ENCODE assay signal across 20 cellular contexts in genomic region chr12:46364300-46364696, GRCh38. TPM values are rescaled to one million over a fixed set of nuclear protein-coding genes. Genes with fewer than 3 reads are reported as not detected.
A peak's percentile ranks its signal among the peaks of the same experiment; 100 is the strongest.
DNase-seq lines count a peak whose midpoint lies in the region; ATAC-seq and TF ChIP-seq lines count a peak whose summit lies in the region.
"Had no signal": no experiment of that assay in that cellular context is flagged by ENCODE, and none has a peak within 500 bp of the region (broad histone marks: within the 10 kb centered on the region; RNA-seq: fewer than 3 reads in every experiment).

No MANE protein-coding gene starts in this region.

- POLR2A ChIA-PET in IMR-90 (lab: Charles Lee; ENCODE audit: unreplicated experiment): no interaction called here

- H3K27me3 ChIP-seq in IMR-90 (ENCODE audit: control insufficient read depth, insufficient read depth, low read length) (no peaks in the 10 kb centered on the region), mesendoderm (ENCODE audit: insufficient read depth, low read length, poor library complexity) (no peaks in the 10 kb centered on the region)

- H3K79me2 ChIP-seq in mesendoderm (ENCODE audit: control insufficient read depth, insufficient read depth, low read length): peaks cover 18% of the 10 kb centered on the region

- intact Hi-C loops in IMR-90 (cut with micrococcal nuclease): no loop called here
- intact Hi-C loops in Right ventricle myocardium inferior (cut with DNase I): no loop called here

- H4K91ac ChIP-seq in IMR-90 (ENCODE audit: insufficient read depth, low read depth, low read length): no peak overlapping the region

- H3K27ac ChIP-seq in IMR-90 (ENCODE audit: insufficient read depth, low read length): no peak overlapping the region
- H3K27ac ChIP-seq in coronary artery: no peak overlapping the region
- H3K27ac ChIP-seq in mesendoderm (ENCODE audit: low read depth, low read length): no peak overlapping the region

- H3K18ac ChIP-seq in IMR-90 (ENCODE audit: low read depth, low read length) (no peak overlapping the region), mesendoderm (ENCODE audit: low read length) (no peak overlapping the region)

- in situ Hi-C loops in IMR-90 (cut with MboI; ENCODE audit: low sequenced_read_pairs): no loop called here

- no peaks in the 10 kb centered on the region for H3K9me1 ChIP-seq in IMR-90 (ENCODE audit: insufficient read depth, low read length)

- peaks cover 2% of the 10 kb centered on the region; the same call in 1 of the 2 replicates for H3K4me1 ChIP-seq in IMR-90 (ENCODE audit: control insufficient read depth, insufficient read depth, low read length)
- H3K4me1 ChIP-seq in mesendoderm (ENCODE audit: control insufficient read depth, low read depth, low read length): no peaks in the 10 kb centered on the region

- H2BK5ac ChIP-seq in IMR-90 (ENCODE audit: low read depth, low read length, poor library complexity, severe bottlenecking) (peak overlapping the region; percentile 10), mesendoderm (ENCODE audit: low read length) (no peak overlapping the region)

- H3K4me3 ChIP-seq in AG10803 (ENCODE audit: low read length): peak overlapping the region; percentile 84
- H3K4me3 ChIP-seq in IMR-90 (ENCODE audit: insufficient read depth, low read depth, low read length): no peak overlapping the region
- peak overlapping the region; percentile 90 for H3K4me3 ChIP-seq in coronary artery
- no peak overlapping the region for H3K4me3 ChIP-seq in mesendoderm (ENCODE audit: low read length)

- peak overlapping the region; percentile 35 for H3K4me3 Mint-ChIP-seq in osteocyte (ENCODE audit: unreplicated experiment)
- H3K4me3 Mint-ChIP-seq: activated CD4-positive, alpha-beta T cell treated with anti-CD3 and anti-CD28 coated beads, Interleukin-2, amount 10 ng/mL, durations not matched to agents 7 days and 5 days; CD14-positive monocyte; H9 had no signal

- ATAC-seq in IMR-90 (ENCODE audit: low read depth): no peak
- no peak for ATAC-seq in Right ventricle myocardium inferior

- no TSS peak for BruUV-seq in IMR-90 (replicated peaks; lab: Mats Ljungman, UMichigan)

- no peak overlapping the region for H2AFZ ChIP-seq in IMR-90 (replicated peaks; ENCODE audit: low read length, poor library complexity)

- WGBS in IMR-90 (ENCODE audit: extremely low coverage in 2 of 2, insufficient read length in 1 of 2), 2 experiments: 80% methylated on average over 1 of the region's 3 CpGs; no CpG with 5 or more reads in 1 of the 2 experiments
- no CpG with 5 or more reads among the region's 3 CpGs for WGBS in mesendoderm (ENCODE audit: extremely low coverage, insufficient coverage, low lambda C conversion rate)

- H2BK15ac ChIP-seq in IMR-90 (ENCODE audit: low read depth, low read length) (no peak overlapping the region), mesendoderm (replicated peaks; ENCODE audit: low read depth) (no peak overlapping the region)

- no peak for TF ChIP-seq POLR2A in IMR-90 (IDR thresholded peaks at IDR 0.05; ENCODE audit: low read depth, low read length)

- no peak overlapping the region for H2BK20ac ChIP-seq in IMR-90 (ENCODE audit: low read depth, low read length)

- no peak overlapping the region for H3K4ac ChIP-seq in IMR-90 (ENCODE audit: low read depth, low read length)
- H3K4ac ChIP-seq in mesendoderm (ENCODE audit: low read depth, low read length): no peak overlapping the region

- no peak overlapping the region for H2BK120ac ChIP-seq in IMR-90 (ENCODE audit: low read depth, low read length)
- no peak overlapping the region for H2BK120ac ChIP-seq in mesendoderm (ENCODE audit: low read depth, low read length)

- H3K9me3 ChIP-seq in IMR-90 (ENCODE audit: control insufficient read depth, insufficient read depth, low read length): no peaks in the 10 kb centered on the region

- dilution Hi-C loops in IMR-90 (cut with HindIII; ENCODE audit: low sequenced_read_pairs, unreplicated experiment): no loop called here

- DNase-seq in AG10803 (ENCODE audit: low read depth) (no peak), IMR-90 (no peak), coronary artery (ENCODE audit: low spot score) (no peak), osteocyte (ENCODE audit: extremely low spot score, unreplicated experiment) (no peak), kidney glomerular epithelial cell (lab: John Stamatoyannopoulos, UW) (no peak), mesendoderm (no peak), Right ventricle myocardium inferior (ENCODE audit: missing footprints) (no peak)
- DNase-seq in activated CD4-positive, alpha-beta T cell treated with anti-CD3 and anti-CD28 coated beads, Interleukin-2, amount 50 U/mL, for 48 hours: no peak
- DNase-seq: activated CD4-positive, alpha-beta T cell treated with anti-CD3 and anti-CD28 coated beads, Interleukin-2, amount 10 ng/mL, durations not matched to agents 7 days and 5 days; amygdala; dermis blood vessel endothelial cell; H9; NCI-H1092; NCI-H2171 treated with DMSO at 0.1 percent for 48 hours; NK-92 treated with Interleukin-12 subunit alpha and Interleukin-12 subunit beta, amount 100 ng/mL, for 24 hours; SHP77 treated with DMSO at 0.1 percent for 48 hours; small intestine; stimulated activated naive CD4-positive, alpha-beta T cell; T-helper 9 cell had no signal

- H3K23ac ChIP-seq in IMR-90 (ENCODE audit: low read depth, low read length): no peak overlapping the region
- no peak overlapping the region for H3K23ac ChIP-seq in mesendoderm (ENCODE audit: low read length)

- no peaks in the 10 kb centered on the region for H3K27me3 Mint-ChIP-seq in osteocyte (ENCODE audit: unreplicated experiment)
- H3K27me3 Mint-ChIP-seq: activated CD4-positive, alpha-beta T cell treated with anti-CD3 and anti-CD28 coated beads, Interleukin-2, amount 10 ng/mL, durations not matched to agents 7 days and 5 days had no signal

- H3K14ac ChIP-seq in IMR-90 (replicated peaks; ENCODE audit: low read depth, low read length): no peak overlapping the region

- H3K9ac ChIP-seq in IMR-90 (ENCODE audit: low read depth, low read length) (no peak overlapping the region), mesendoderm (ENCODE audit: low read length) (no peak overlapping the region)

- H3K4me2 ChIP-seq in IMR-90 (ENCODE audit: low read depth, low read length): no peak overlapping the region
- no peak overlapping the region for H3K4me2 ChIP-seq in mesendoderm (ENCODE audit: low read length)

- no peak for TF ChIP-seq RAD21 in IMR-90 (IDR thresholded peaks at IDR 0.05; ENCODE audit: low read length)

- no peaks in the 10 kb centered on the region for H3K9me3 Mint-ChIP-seq in osteocyte (ENCODE audit: unreplicated experiment)
- H3K9me3 Mint-ChIP-seq: activated CD4-positive, alpha-beta T cell treated with anti-CD3 and anti-CD28 coated beads, Interleukin-2, amount 10 ng/mL, durations not matched to agents 7 days and 5 days; CD14-positive monocyte; H9 had no signal

- H2AK5ac ChIP-seq in IMR-90 (ENCODE audit: low read depth, low read length) (no peak overlapping the region), mesendoderm (ENCODE audit: low read length) (no peak overlapping the region)

- TF ChIP-seq CTCF in AG10803 (conservative IDR thresholded peaks at IDR 0.05; ENCODE audit: low read length) (no peak), IMR-90 (conservative IDR thresholded peaks at IDR 0.05; ENCODE audit: low read depth, low read length) (no peak), coronary artery (IDR thresholded peaks at IDR 0.05) (no peak), osteocyte (IDR thresholded peaks at IDR 0.05) (no peak)

- H3K56ac ChIP-seq in IMR-90 (ENCODE audit: extremely low read depth, insufficient read depth, low read length) (no peak overlapping the region), mesendoderm (ENCODE audit: low read length) (no peak overlapping the region)

- H4K20me1 ChIP-seq in IMR-90 (ENCODE audit: insufficient read depth, low read length): peaks cover 98% of the 10 kb centered on the region

- no peak overlapping the region for H2AK9ac ChIP-seq in IMR-90 (replicated peaks; ENCODE audit: low read depth, low read length, poor library complexity)

- H3K36me3 ChIP-seq in IMR-90 (ENCODE audit: control insufficient read depth, insufficient read depth, low read length) (peaks cover 73% of the 10 kb centered on the region), mesendoderm (ENCODE audit: control insufficient read depth, insufficient read depth, low read length) (peaks cover 26% of the 10 kb centered on the region)

- no peak overlapping the region for H4K8ac ChIP-seq in IMR-90 (ENCODE audit: low read depth in 2 of 2, low read length in 2 of 2)
- no peak overlapping the region for H4K8ac ChIP-seq in mesendoderm (ENCODE audit: low read depth, low read length)

- H3K4me1 Mint-ChIP-seq in osteocyte (ENCODE audit: unreplicated experiment): peaks cover 83% of the 10 kb centered on the region

- peaks cover 0 to 46% of the 10 kb centered on the region in 2 experiments; a peak in 2 of 4 replicates for H3K79me1 ChIP-seq in IMR-90 (ENCODE audit: low read depth in 1 of 2, low read length in 2 of 2)
- peaks cover 6% of the 10 kb centered on the region for H3K79me1 ChIP-seq in mesendoderm (ENCODE audit: low read length)

- H4K5ac ChIP-seq in IMR-90 (ENCODE audit: low read depth, low read length) (no peak overlapping the region), mesendoderm (ENCODE audit: low read length) (no peak overlapping the region)

- CTCF ChIA-PET in IMR-90 (lab: Yijun Ruan, JAX): no interaction called here

- H3K27ac Mint-ChIP-seq in osteocyte (ENCODE audit: unreplicated experiment): peak overlapping the region; percentile 31
- H3K27ac Mint-ChIP-seq: activated CD4-positive, alpha-beta T cell treated with anti-CD3 and anti-CD28 coated beads, Interleukin-2, amount 10 ng/mL, durations not matched to agents 7 days and 5 days had no signal

- peaks cover 87% of the 10 kb centered on the region for H3K36me3 Mint-ChIP-seq in osteocyte (ENCODE audit: unreplicated experiment)

TF ChIP-seq in IMR-90, 13 proteins besides CTCF, POLR2A, EP300 and RAD21:
- TF ChIP-seq MAFK (IDR thresholded peaks at IDR 0.05; ENCODE audit: low read depth, low read length): no peak

RNA-seq across cellular contexts. Expression of gene SLC38A2, which starts 8.3 kb away (rescaled TPM):
- 881 and 1,389 TPM in 2 replicates for total RNA-seq in IMR-90 (2012; rRNA removed)
- polyA plus RNA-seq in IMR-90 (2012; rRNA removed): 213 and 313 TPM in 2 replicates
- 33.9 and 129 TPM in 2 replicates for polyA plus RNA-seq in IMR-90 (2012; cell fraction: cytosol; rRNA removed)
- polyA plus RNA-seq in IMR-90 (2012; cell fraction: nucleus; rRNA removed; ENCODE audit: low replicate concordance): 118 and 947 TPM in 2 replicates
- total RNA-seq in osteocyte: 754 and 795 TPM in 2 replicates
- 295 TPM for polyA plus RNA-seq in mesendoderm (2013, experiment 1 of 2)
- polyA plus RNA-seq in mesendoderm (2013, experiment 2 of 2): 286 TPM
- 161 TPM for total RNA-seq in Right ventricle myocardium inferior

Comparison
In these comparisons a context has a peak if more than half of its experiments do, and no peak if none do; other contexts are left out.
1. H3K4me3 ChIP-seq: peak in AG10803 (single experiment) and coronary artery (single experiment); none in IMR-90 (single experiment) and mesendoderm (single experiment).